21 cellular contexts compared by ENCODE assay signal in genomic region chr3:141306922-141307321, GRCh38.
DNase-seq lines count a peak whose midpoint lies in the region; ATAC-seq, FAIRE-seq and TF ChIP-seq lines count a peak whose summit lies in the region.
"Had no signal": no experiment of that assay in that cellular context is flagged by ENCODE, and none has a peak within 500 bp of the region (broad histone marks: within the 10 kb centered on the region; RNA-seq: fewer than 3 reads in every experiment).

No MANE protein-coding gene starts in this region.

- H3K18ac ChIP-seq in IMR-90 (ENCODE audit: low read depth, low read length), result no peak overlapping the region
- H3K18ac ChIP-seq in mesenchymal stem cell (ENCODE audit: low read depth in 1 of 2, low read length in 2 of 2), result no peak overlapping the region

- no peaks in the 10 kb centered on the region for H3K27me3 Mint-ChIP-seq in activated CD4-positive, alpha-beta T cell treated with anti-CD3 and anti-CD28 coated beads for 36 hours
- H3K27me3 Mint-ChIP-seq in activated CD8-positive, alpha-beta T cell treated with anti-CD3 and anti-CD28 coated beads, Interleukin-2, amount 10 ng/mL, durations not matched to agents 7 days and 5 days (ENCODE audit: low read depth), result no peaks in the 10 kb centered on the region

- H2AFZ ChIP-seq in IMR-90 (replicated peaks; ENCODE audit: low read length, poor library complexity) (no peak overlapping the region), mesenchymal stem cell (ENCODE audit: low read depth, low read length) (no peak overlapping the region)
- H2AFZ ChIP-seq: hepatocyte had no signal

- H2BK5ac ChIP-seq in IMR-90 (ENCODE audit: low read depth, low read length, poor library complexity, severe bottlenecking), result no peak overlapping the region
- H2BK5ac ChIP-seq in mesenchymal stem cell (ENCODE audit: low read depth, low read length, poor library complexity, severe bottlenecking), result no peak overlapping the region

- POLR2A ChIA-PET in activated CD4-positive, alpha-beta T cell treated with anti-CD3 and anti-CD28 coated beads for 36 hours (lab: Charles Lee), result interaction anchor here (0.6 to 1.2 kb wide), 4 partner anchors 12 to 105 kb away, joined by 3 to 6 read pairs (median 3); no protein-coding TSS in a partner anchor
- POLR2A ChIA-PET in IMR-90 (lab: Charles Lee; ENCODE audit: unreplicated experiment), result no interaction called here
- POLR2A ChIA-PET in activated CD8-positive, alpha-beta T cell treated with anti-CD3 and anti-CD28 coated beads, Interleukin-2, amount 10 ng/mL, durations not matched to agents 7 days and 5 days (lab: Charles Lee), result interaction anchor here (0.6 to 1.9 kb wide), 7 partner anchors 40 to 388 kb away, joined by 3 to 5 read pairs (median 3); partner anchors contain the start of gene PXYLP1

- H3K36me3 Mint-ChIP-seq in activated CD4-positive, alpha-beta T cell treated with anti-CD3 and anti-CD28 coated beads for 36 hours (ENCODE audit: low read depth), result peaks cover 3% of the 10 kb centered on the region
- H3K36me3 Mint-ChIP-seq in activated CD8-positive, alpha-beta T cell treated with anti-CD3 and anti-CD28 coated beads, Interleukin-2, amount 10 ng/mL, durations not matched to agents 7 days and 5 days (ENCODE audit: low read depth), result no peaks in the 10 kb centered on the region
- H3K36me3 Mint-ChIP-seq: brain, CD14-positive monocyte had no signal

- no peak overlapping the region for H2BK20ac ChIP-seq in IMR-90 (ENCODE audit: low read depth, low read length)

- peaks cover 10% of the 10 kb centered on the region for H3K4me1 ChIP-seq in IMR-90 (ENCODE audit: control insufficient read depth, insufficient read depth, low read length)
- H3K4me1 ChIP-seq in mesenchymal stem cell (ENCODE audit: control insufficient read depth, insufficient read depth, low read depth, low read length), result peaks cover 19% of the 10 kb centered on the region
- H3K4me1 ChIP-seq: SJCRH30 had no signal

- no peaks in the 10 kb centered on the region for H3K9me3 Mint-ChIP-seq in activated CD4-positive, alpha-beta T cell treated with anti-CD3 and anti-CD28 coated beads for 36 hours (ENCODE audit: low read depth)
- no peaks in the 10 kb centered on the region for H3K9me3 Mint-ChIP-seq in activated CD8-positive, alpha-beta T cell treated with anti-CD3 and anti-CD28 coated beads, Interleukin-2, amount 10 ng/mL, durations not matched to agents 7 days and 5 days (ENCODE audit: insufficient read depth)
- H3K9me3 Mint-ChIP-seq: CD14-positive monocyte had no signal

- H3K36me3 ChIP-seq in IMR-90 (ENCODE audit: control insufficient read depth, insufficient read depth, low read length), result no peaks in the 10 kb centered on the region
- H3K36me3 ChIP-seq in mesenchymal stem cell (ENCODE audit: control insufficient read depth in 1 of 2, insufficient read depth in 2 of 2, low read depth in 1 of 2, low read length in 2 of 2), result no peaks in the 10 kb centered on the region
- H3K36me3 ChIP-seq: ovary, SJCRH30, suprapubic skin had no signal

- peak; percentile 53 for DNase-seq in activated CD4-positive, alpha-beta T cell treated with anti-CD3 and anti-CD28 coated beads for 36 hours
- no peak for DNase-seq in activated CD4-positive, alpha-beta T cell treated with anti-CD3 and anti-CD28 coated beads for 1 hour
- no peak for DNase-seq in IMR-90
- peak; percentile 49 for DNase-seq in activated CD8-positive, alpha-beta T cell treated with anti-CD3 and anti-CD28 coated beads, Interleukin-2, amount 10 ng/mL, durations not matched to agents 7 days and 5 days
- no peak for DNase-seq in mesenchymal stem cell
- DNase-seq in midbrain (lab: John Stamatoyannopoulos, UW), result no peak
- DNase-seq in posterior vena cava (ENCODE audit: low spot score), result no peak
- DNase-seq in urothelium cell line (ENCODE audit: low spot score), result no peak
- DNase-seq: kidney glomerular epithelial cell, mucosa of descending colon, NCI-H1105 treated with DMSO at 0.1 percent for 48 hours, NCI-H2227 treated with DMSO at 0.1 percent for 48 hours, ovary, SJCRH30 had no signal

- H3K23ac ChIP-seq in IMR-90 (ENCODE audit: low read depth, low read length) (no peak overlapping the region), mesenchymal stem cell (ENCODE audit: low read length in 2 of 2) (no peak overlapping the region)

- intact Hi-C loops in activated CD4-positive, alpha-beta T cell treated with anti-CD3 and anti-CD28 coated beads for 36 hours (cut with DNase I, micrococcal nuclease), result no loop called here
- intact Hi-C loops in IMR-90 (cut with micrococcal nuclease), result no loop called here
- intact Hi-C loops in posterior vena cava (cut with DNase I), result no loop called here

- H2AK5ac ChIP-seq in IMR-90 (ENCODE audit: low read depth, low read length) (peak overlapping the region; percentile 43; the same call in 1 of the 2 replicates), mesenchymal stem cell (ENCODE audit: low read length, severe bottlenecking) (peak overlapping the region; percentile 9)

- H4K91ac ChIP-seq in IMR-90 (ENCODE audit: insufficient read depth, low read depth, low read length) (peak overlapping the region; percentile 10; the same call in 1 of the 2 replicates), mesenchymal stem cell (ENCODE audit: low read length) (no peak overlapping the region)

- no peak overlapping the region for H3K4me3 ChIP-seq in IMR-90 (ENCODE audit: insufficient read depth, low read depth, low read length)
- no peak overlapping the region for H3K4me3 ChIP-seq in mesenchymal stem cell (ENCODE audit: insufficient read depth in 1 of 2, low read depth in 1 of 2, low read length in 2 of 2)
- H3K4me3 ChIP-seq: hepatocyte, mucosa of descending colon, ovary, SJCRH30, smooth muscle cell, suprapubic skin had no signal

- H3K27me3 ChIP-seq in IMR-90 (ENCODE audit: control insufficient read depth, insufficient read depth, low read length) (no peaks in the 10 kb centered on the region), mesenchymal stem cell (ENCODE audit: control insufficient read depth in 1 of 2, insufficient read depth in 1 of 2, low read length in 2 of 2) (no peaks in the 10 kb centered on the region)
- H3K27me3 ChIP-seq: hepatocyte, ovary, SJCRH30, suprapubic skin had no signal

- no peak overlapping the region for H2AK9ac ChIP-seq in IMR-90 (replicated peaks; ENCODE audit: low read depth, low read length, poor library complexity)

- no peak for TF ChIP-seq RAD21 in IMR-90 (IDR thresholded peaks at IDR 0.05; ENCODE audit: low read length)

- TF ChIP-seq POLR2A in IMR-90 (IDR thresholded peaks at IDR 0.05; ENCODE audit: low read depth, low read length), result no peak

- H3K27ac ChIP-seq in IMR-90 (ENCODE audit: insufficient read depth, low read length), result no peak overlapping the region
- H3K27ac ChIP-seq in mesenchymal stem cell (ENCODE audit: low read length, poor library complexity, severe bottlenecking), result no peak overlapping the region
- H3K27ac ChIP-seq: hepatocyte, ovary, SJCRH30, suprapubic skin had no signal

- H3K9me3 ChIP-seq in IMR-90 (ENCODE audit: control insufficient read depth, insufficient read depth, low read length) (no peaks in the 10 kb centered on the region), mesenchymal stem cell (ENCODE audit: control insufficient read depth, low read length) (no peaks in the 10 kb centered on the region)
- H3K9me3 ChIP-seq: mucosa of descending colon, ovary, SJCRH30, suprapubic skin had no signal

- H3K14ac ChIP-seq in IMR-90 (replicated peaks; ENCODE audit: low read depth, low read length) (no peak overlapping the region), mesenchymal stem cell (ENCODE audit: low read length in 2 of 2) (no peak overlapping the region)

- BruUV-seq in IMR-90 (replicated peaks; lab: Mats Ljungman, UMichigan), result no TSS peak

- no peaks in the 10 kb centered on the region for H4K20me1 ChIP-seq in IMR-90 (ENCODE audit: insufficient read depth, low read length)

- peak overlapping the region; percentile 92 for H3K27ac Mint-ChIP-seq in activated CD4-positive, alpha-beta T cell treated with anti-CD3 and anti-CD28 coated beads for 36 hours
- peak overlapping the region; percentile 78 for H3K27ac Mint-ChIP-seq in activated CD8-positive, alpha-beta T cell treated with anti-CD3 and anti-CD28 coated beads, Interleukin-2, amount 10 ng/mL, durations not matched to agents 7 days and 5 days
- H3K27ac Mint-ChIP-seq: brain, CD14-positive monocyte had no signal

- peaks cover 7% of the 10 kb centered on the region; the same call in 1 of the 2 replicates for H3K9me1 ChIP-seq in IMR-90 (ENCODE audit: insufficient read depth, low read length)

- in situ Hi-C loops in IMR-90 (cut with MboI; ENCODE audit: low sequenced_read_pairs), result loop anchor here (10.0 kb wide), 1 partner anchor 238 kb away; no protein-coding TSS in a partner anchor

- H4K8ac ChIP-seq in IMR-90 (ENCODE audit: low read depth in 2 of 2, low read length in 2 of 2) (0 out of 4 replicates have a peak overlapping the region, but pooled peaks of 1 of the 2 experiments have one; percentile 13), mesenchymal stem cell (ENCODE audit: low read length) (no peak overlapping the region)

- H3K4ac ChIP-seq in IMR-90 (ENCODE audit: low read depth, low read length), result 0 out of 2 replicates have a peak overlapping the region, but pooled peaks have one; percentile 8
- no peak overlapping the region for H3K4ac ChIP-seq in mesenchymal stem cell (ENCODE audit: low read depth in 1 of 2, low read length in 2 of 2)

- H3K79me1 ChIP-seq in IMR-90 (ENCODE audit: low read depth in 1 of 2, low read length in 2 of 2) (peaks cover 9 to 11% of the 10 kb centered on the region in 2 experiments; a peak in 3 of 4 replicates), mesenchymal stem cell (replicated peaks; ENCODE audit: low read length, poor library complexity, severe bottlenecking) (peaks cover 8% of the 10 kb centered on the region)

- H2BK12ac ChIP-seq in mesenchymal stem cell (ENCODE audit: low read length in 2 of 2), result no peak overlapping the region

- H3K9ac ChIP-seq in IMR-90 (ENCODE audit: low read depth, low read length), result no peak overlapping the region
- H3K9ac ChIP-seq in mesenchymal stem cell (ENCODE audit: low read length), result no peak overlapping the region

- H3K4me3 Mint-ChIP-seq in activated CD4-positive, alpha-beta T cell treated with anti-CD3 and anti-CD28 coated beads for 36 hours, result peak overlapping the region; percentile 62
- H3K4me3 Mint-ChIP-seq in activated CD8-positive, alpha-beta T cell treated with anti-CD3 and anti-CD28 coated beads, Interleukin-2, amount 10 ng/mL, durations not matched to agents 7 days and 5 days, result peak overlapping the region; percentile 17
- H3K4me3 Mint-ChIP-seq: brain, CD14-positive monocyte had no signal

- H2BK15ac ChIP-seq in IMR-90 (ENCODE audit: low read depth, low read length), result no peak overlapping the region
- no peak overlapping the region for H2BK15ac ChIP-seq in mesenchymal stem cell (ENCODE audit: low read depth, poor library complexity, severe bottlenecking)

- H3K4me2 ChIP-seq in IMR-90 (ENCODE audit: low read depth, low read length), result no peak overlapping the region
- no peak overlapping the region for H3K4me2 ChIP-seq in mesenchymal stem cell (ENCODE audit: low read length, poor library complexity, severe bottlenecking)
- H3K4me2 ChIP-seq: hepatocyte, smooth muscle cell had no signal

- H3K4me1 Mint-ChIP-seq in activated CD4-positive, alpha-beta T cell treated with anti-CD3 and anti-CD28 coated beads for 36 hours, result peaks cover 48% of the 10 kb centered on the region
- peaks cover 65% of the 10 kb centered on the region for H3K4me1 Mint-ChIP-seq in activated CD8-positive, alpha-beta T cell treated with anti-CD3 and anti-CD28 coated beads, Interleukin-2, amount 10 ng/mL, durations not matched to agents 7 days and 5 days (ENCODE audit: low read depth)

- no peak overlapping the region for H4K5ac ChIP-seq in IMR-90 (ENCODE audit: low read depth, low read length)

- no peak for TF ChIP-seq CTCF in IMR-90 (conservative IDR thresholded peaks at IDR 0.05; ENCODE audit: low read depth, low read length)

- 74% methylated on average over 3 of the region's 5 CpGs; no CpG with 5 or more reads in 1 of the 2 experiments for WGBS in IMR-90 (ENCODE audit: extremely low coverage in 2 of 2, insufficient read length in 1 of 2), 2 experiments
- 93% methylated on average over 5 of the region's 5 CpGs for WGBS in mesenchymal stem cell

- CTCF ChIA-PET in activated CD4-positive, alpha-beta T cell treated with anti-CD3 and anti-CD28 coated beads for 36 hours (lab: Charles Lee), result interaction anchor here (0.6 to 8.2 kb wide), 19 partner anchors 9 to 607 kb away, joined by 3 to 111 read pairs (median 4); partner anchors contain the start of gene PXYLP1
- CTCF ChIA-PET in IMR-90 (lab: Yijun Ruan, JAX), result interaction anchor here (1.2 to 1.6 kb wide), 4 partner anchors 54 to 148 kb away, joined by 3 to 8 read pairs (median 4); partner anchors contain the start of gene PXYLP1
- CTCF ChIA-PET in activated CD8-positive, alpha-beta T cell treated with anti-CD3 and anti-CD28 coated beads, Interleukin-2, amount 10 ng/mL, durations not matched to agents 7 days and 5 days (lab: Charles Lee), result interaction anchor here (0.8 to 10.6 kb wide), 15 partner anchors 13 to 339 kb away, joined by 3 to 267 read pairs (median 5); partner anchors contain the start of gene PXYLP1

- no peak overlapping the region for H2BK120ac ChIP-seq in IMR-90 (ENCODE audit: low read depth, low read length)
- H2BK120ac ChIP-seq in mesenchymal stem cell (ENCODE audit: low read depth, low read length), result no peak overlapping the region

- H3K56ac ChIP-seq in IMR-90 (ENCODE audit: extremely low read depth, insufficient read depth, low read length), result no peak overlapping the region

- peak; percentile 35 for ATAC-seq in activated CD4-positive, alpha-beta T cell treated with anti-CD3 and anti-CD28 coated beads for 36 hours
- no peak for ATAC-seq in IMR-90 (ENCODE audit: low read depth)
- ATAC-seq in activated CD8-positive, alpha-beta T cell treated with anti-CD3 and anti-CD28 coated beads, Interleukin-2, amount 10 ng/mL, durations not matched to agents 7 days and 5 days, result no peak
- ATAC-seq: HCT116, mucosa of descending colon had no signal

- dilution Hi-C loops in IMR-90 (cut with HindIII; ENCODE audit: low sequenced_read_pairs, unreplicated experiment), result no loop called here

- no peak for FAIRE-seq in urothelium cell line (lab: Jason Lieb, UNC)
- FAIRE-seq: A204.1 had no signal

Comparison
In these comparisons a context has a peak if more than half of its experiments do, and no peak if none do; other contexts are left out.
1. DNase-seq: peak in activated CD4-positive, alpha-beta T cell treated with anti-CD3 and anti-CD28 coated beads for 36 hours (single experiment) and activated CD8-positive, alpha-beta T cell treated with anti-CD3 and anti-CD28 coated beads, Interleukin-2, amount 10 ng/mL, durations not matched to agents 7 days and 5 days (single experiment); none in activated CD4-positive, alpha-beta T cell treated with anti-CD3 and anti-CD28 coated beads for 1 hour (single experiment), IMR-90 (single experiment), mesenchymal stem cell (single experiment), midbrain (single experiment), posterior vena cava (single experiment) and urothelium cell line (single experiment).